ENCODE assay signal across 18 cellular contexts in the genomic region with DNA sequence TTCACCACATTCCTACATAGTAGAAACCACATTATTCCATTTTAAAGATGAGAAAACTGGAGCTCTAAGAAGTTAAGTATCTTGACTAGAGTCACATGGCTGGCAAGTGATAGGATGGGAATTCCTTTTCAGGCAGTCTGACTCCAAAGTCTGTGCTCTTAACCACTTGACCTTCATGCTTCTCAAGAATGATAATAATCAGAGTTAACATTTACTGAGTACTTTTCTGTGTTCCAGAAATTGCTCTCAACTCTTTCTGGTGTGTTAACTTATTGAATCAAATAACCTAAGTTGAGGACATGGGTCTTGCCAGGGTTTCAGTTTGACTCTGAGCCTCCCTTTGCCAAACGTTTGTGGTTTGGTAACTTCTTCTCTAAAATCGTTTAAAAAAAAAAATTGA.
DNase-seq lines count a peak whose midpoint lies in the region; ATAC-seq, FAIRE-seq and TF ChIP-seq lines count a peak whose summit lies in the region.
"Had no signal": no experiment of that assay in that cellular context is flagged by ENCODE, and none has a peak within 500 bp of the region (broad histone marks: within the 10 kb centered on the region; RNA-seq: fewer than 3 reads in every experiment).

No MANE protein-coding gene starts in this region.

- DNase-seq in cardiac muscle cell (ENCODE audit: low read depth in 1 of 2, low spot score in 1 of 2), result peak in 1 of 2 donors; percentile 12
- DNase-seq in Right ventricle myocardium superior, result no peak
- no peak for DNase-seq in WTC11 (ENCODE audit: low spot score)
- DNase-seq in keratinocyte (ENCODE audit: low read depth, low spot score), result no peak
- no peak for DNase-seq in upper lobe of right lung
- no peak for DNase-seq in activated T-cell treated with anti-CD3 and anti-CD28 coated beads for 4 hours
- DNase-seq: activated CD4-positive, alpha-beta T cell treated with anti-CD3 and anti-CD28 coated beads, Interleukin-2, amount 50 U/mL, for 48 hours; activated gamma-delta T cell; heart left ventricle; left ventricle myocardium superior; NCI-H1694 treated with DMSO at 0.1 percent for 48 hours; SHP77 had no signal

- no peak overlapping the region for H3K4me2 ChIP-seq in keratinocyte (ENCODE audit: control insufficient read depth, extremely low read depth, insufficient read depth, low read depth, low read length)

- dilution Hi-C loops in keratinocyte (cut with MboI; ENCODE audit: extremely low pct_ligation_motif_present, low sequenced_read_pairs), result no loop called here

- no peaks in the 10 kb centered on the region for H3K9me1 ChIP-seq in keratinocyte (ENCODE audit: control insufficient read depth, extremely low read depth, insufficient read depth, low read length)

- CTCF ChIA-PET in WTC11 (lab: Charles Lee), result interaction anchor here (0.6 kb wide), 1 partner anchor 13 kb away, joined by 3 read pairs; no protein-coding TSS in a partner anchor

- H3K4me3 Mint-ChIP-seq in WTC11, result no peak overlapping the region
- H3K4me3 Mint-ChIP-seq: stimulated activated naive CD8-positive, alpha-beta T cell treated with anti-CD3 and anti-CD28 coated beads, Interleukin-15, Interleukin-2, amounts not matched to agents 100 ng/mL and 50 ng/mL, for 24 hours had no signal

- H3K9ac ChIP-seq in keratinocyte (ENCODE audit: control insufficient read depth, extremely low read depth, insufficient read depth, low read length), result no peak overlapping the region

- no peak for TF ChIP-seq CTCF in cardiac muscle cell (IDR thresholded peaks at IDR 0.05; ENCODE audit: low read depth, low read length)
- TF ChIP-seq CTCF in WTC11 (IDR thresholded peaks at IDR 0.05), result no peak
- no peak for TF ChIP-seq CTCF in keratinocyte (optimal IDR thresholded peaks at IDR 0.05 in 1 of 3, IDR thresholded peaks at IDR 0.05 in 1 of 3, conservative IDR thresholded peaks at IDR 0.05 in 1 of 3; ENCODE audit: extremely low read depth in 1 of 3, insufficient read depth in 2 of 3, low read length in 3 of 3)
- TF ChIP-seq CTCF in upper lobe of right lung (IDR thresholded peaks at IDR 0.05), result no peak

- POLR2A ChIA-PET in WTC11 (lab: Charles Lee), result interaction anchor here (0.6 kb wide), 1 partner anchor 89 kb away, joined by 4 read pairs; no protein-coding TSS in a partner anchor

- H2AFZ ChIP-seq in keratinocyte (ENCODE audit: control insufficient read depth, low read length), result no peak overlapping the region

- H3K79me2 ChIP-seq in keratinocyte (ENCODE audit: control insufficient read depth, insufficient read depth, low read length), result peaks cover 41% of the 10 kb centered on the region

- peak; percentile 65 for FAIRE-seq in keratinocyte (lab: Jason Lieb, UNC)
- FAIRE-seq: A204.1, endometrium had no signal

- H3K4me3 ChIP-seq in cardiac muscle cell (no peak overlapping the region), keratinocyte (ENCODE audit: control insufficient read depth in 2 of 3, extremely low read depth in 1 of 3, insufficient read depth in 2 of 3, low read depth in 1 of 3, low read length in 3 of 3) (no peak overlapping the region), upper lobe of right lung (no peak overlapping the region)
- H3K4me3 ChIP-seq: heart left ventricle had no signal

- H3K27ac ChIP-seq in cardiac muscle cell, result peak overlapping the region; percentile 37
- no peak overlapping the region for H3K27ac ChIP-seq in keratinocyte (ENCODE audit: control insufficient read depth, insufficient read depth, low read length)
- no peak overlapping the region for H3K27ac ChIP-seq in upper lobe of right lung
- H3K27ac ChIP-seq: heart left ventricle, HL-60 had no signal

- H3K27ac Mint-ChIP-seq in WTC11, result peak overlapping the region; percentile 91
- H3K27ac Mint-ChIP-seq: stimulated activated naive CD8-positive, alpha-beta T cell treated with anti-CD3 and anti-CD28 coated beads, Interleukin-15, Interleukin-2, amounts not matched to agents 100 ng/mL and 50 ng/mL, for 24 hours had no signal

- H3K27me3 ChIP-seq in cardiac muscle cell (no peaks in the 10 kb centered on the region), keratinocyte (ENCODE audit: control insufficient read depth, extremely low read depth, insufficient read depth, low read length) (no peaks in the 10 kb centered on the region), upper lobe of right lung (no peaks in the 10 kb centered on the region)
- H3K27me3 ChIP-seq: heart left ventricle had no signal

- H3K4me1 Mint-ChIP-seq in WTC11, result peaks cover 73% of the 10 kb centered on the region

- no peaks in the 10 kb centered on the region for H3K36me3 Mint-ChIP-seq in WTC11

- intact Hi-C loops in Right ventricle myocardium superior (cut with DNase I), result no loop called here
- intact Hi-C loops in upper lobe of right lung (cut with DNase I), result no loop called here

- H3K27me3 Mint-ChIP-seq in WTC11 (ENCODE audit: low read depth), result no peaks in the 10 kb centered on the region
- H3K27me3 Mint-ChIP-seq: stimulated activated naive CD8-positive, alpha-beta T cell treated with anti-CD3 and anti-CD28 coated beads, Interleukin-15, Interleukin-2, amounts not matched to agents 100 ng/mL and 50 ng/mL, for 24 hours had no signal

- H3K9me3 ChIP-seq in cardiac muscle cell (ENCODE audit: low read depth), result no peaks in the 10 kb centered on the region
- H3K9me3 ChIP-seq in keratinocyte (ENCODE audit: control insufficient read depth, low read depth, low read length), result no peaks in the 10 kb centered on the region
- H3K9me3 ChIP-seq in upper lobe of right lung, result no peaks in the 10 kb centered on the region
- H3K9me3 ChIP-seq: heart left ventricle had no signal

- H3K4me1 ChIP-seq in cardiac muscle cell (ENCODE audit: low read depth) (peaks cover 24% of the 10 kb centered on the region), keratinocyte (ENCODE audit: control insufficient read depth, extremely low read depth, insufficient read depth, low read length) (peaks cover 20% of the 10 kb centered on the region), upper lobe of right lung (no peaks in the 10 kb centered on the region)

- no peaks in the 10 kb centered on the region for H4K20me1 ChIP-seq in keratinocyte (ENCODE audit: control insufficient read depth, extremely low read depth, insufficient read depth, low read length)

- ATAC-seq in Right ventricle myocardium superior (ENCODE audit: poor library complexity) (no peak), WTC11 (no peak), upper lobe of right lung (peak; percentile 38), HG02885 (IDR thresholded peaks at IDR 0.05; ENCODE audit: poor library complexity, unreplicated experiment) (no peak), HG03139 (IDR thresholded peaks at IDR 0.05; ENCODE audit: unreplicated experiment) (no peak)
- ATAC-seq: heart left ventricle, left ventricle myocardium superior had no signal

- H3K9me3 Mint-ChIP-seq in WTC11, result peaks cover 12% of the 10 kb centered on the region; the same call in 1 of the 2 replicates

- no peaks in the 10 kb centered on the region for H3K36me3 ChIP-seq in cardiac muscle cell
- no peaks in the 10 kb centered on the region for H3K36me3 ChIP-seq in keratinocyte (ENCODE audit: control insufficient read depth in 2 of 2, extremely low read depth in 1 of 2, insufficient read depth in 2 of 2, low read length in 2 of 2)
- no peaks in the 10 kb centered on the region for H3K36me3 ChIP-seq in upper lobe of right lung
- H3K36me3 ChIP-seq: heart left ventricle had no signal

TF ChIP-seq in WTC11, 78 proteins besides CTCF, POLR2A, EP300 and RAD21 (continues in another document):
- TF ChIP-seq, protein P1, sequence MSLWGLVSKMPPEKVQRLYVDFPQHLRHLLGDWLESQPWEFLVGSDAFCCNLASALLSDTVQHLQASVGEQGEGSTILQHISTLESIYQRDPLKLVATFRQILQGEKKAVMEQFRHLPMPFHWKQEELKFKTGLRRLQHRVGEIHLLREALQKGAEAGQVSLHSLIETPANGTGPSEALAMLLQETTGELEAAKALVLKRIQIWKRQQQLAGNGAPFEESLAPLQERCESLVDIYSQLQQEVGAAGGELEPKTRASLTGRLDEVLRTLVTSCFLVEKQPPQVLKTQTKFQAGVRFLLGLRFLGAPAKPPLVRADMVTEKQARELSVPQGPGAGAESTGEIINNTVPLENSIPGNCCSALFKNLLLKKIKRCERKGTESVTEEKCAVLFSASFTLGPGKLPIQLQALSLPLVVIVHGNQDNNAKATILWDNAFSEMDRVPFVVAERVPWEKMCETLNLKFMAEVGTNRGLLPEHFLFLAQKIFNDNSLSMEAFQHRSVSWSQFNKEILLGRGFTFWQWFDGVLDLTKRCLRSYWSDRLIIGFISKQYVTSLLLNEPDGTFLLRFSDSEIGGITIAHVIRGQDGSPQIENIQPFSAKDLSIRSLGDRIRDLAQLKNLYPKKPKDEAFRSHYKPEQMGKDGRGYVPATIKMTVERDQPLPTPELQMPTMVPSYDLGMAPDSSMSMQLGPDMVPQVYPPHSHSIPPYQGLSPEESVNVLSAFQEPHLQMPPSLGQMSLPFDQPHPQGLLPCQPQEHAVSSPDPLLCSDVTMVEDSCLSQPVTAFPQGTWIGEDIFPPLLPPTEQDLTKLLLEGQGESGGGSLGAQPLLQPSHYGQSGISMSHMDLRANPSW (CRISPR knock-in tag; conservative IDR thresholded peaks at IDR 0.05; ENCODE audit: low read depth), result no peak
- TF ChIP-seq, protein P2, sequence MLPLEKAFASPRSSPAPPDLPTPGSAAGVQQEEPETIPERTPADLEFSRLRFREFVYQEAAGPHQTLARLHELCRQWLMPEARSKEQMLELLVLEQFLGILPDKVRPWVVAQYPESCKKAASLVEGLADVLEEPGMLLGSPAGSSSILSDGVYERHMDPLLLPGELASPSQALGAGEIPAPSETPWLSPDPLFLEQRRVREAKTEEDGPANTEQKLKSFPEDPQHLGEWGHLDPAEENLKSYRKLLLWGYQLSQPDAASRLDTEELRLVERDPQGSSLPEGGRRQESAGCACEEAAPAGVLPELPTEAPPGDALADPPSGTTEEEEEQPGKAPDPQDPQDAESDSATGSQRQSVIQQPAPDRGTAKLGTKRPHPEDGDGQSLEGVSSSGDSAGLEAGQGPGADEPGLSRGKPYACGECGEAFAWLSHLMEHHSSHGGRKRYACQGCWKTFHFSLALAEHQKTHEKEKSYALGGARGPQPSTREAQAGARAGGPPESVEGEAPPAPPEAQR (CRISPR knock-in tag; IDR thresholded peaks at IDR 0.05), result no peak
- TF ChIP-seq ELF4 (CRISPR knock-in tag; IDR thresholded peaks at IDR 0.05; ENCODE audit: low read depth) (no peak), ZNF138 (CRISPR knock-in tag; conservative IDR thresholded peaks at IDR 0.05) (no peak), ZNF263 (CRISPR knock-in tag; IDR thresholded peaks at IDR 0.05; ENCODE audit: low read depth) (no peak), HMGA2 (CRISPR knock-in tag; IDR thresholded peaks at IDR 0.05) (no peak), MXD4 (CRISPR knock-in tag; IDR thresholded peaks at IDR 0.05; ENCODE audit: borderline replicate concordance) (no peak)
